ENCODE assay signal across 13 cellular contexts in genomic region chr10:51092402-51092801, GRCh38. TPM values are rescaled to one million over a fixed set of nuclear protein-coding genes. Genes with fewer than 3 reads are reported as not detected.
DNase-seq lines count a peak whose midpoint lies in the region; ATAC-seq, FAIRE-seq and TF ChIP-seq lines count a peak whose summit lies in the region.
"Had no signal": no experiment of that assay in that cellular context is flagged by ENCODE, and none has a peak within 500 bp of the region (broad histone marks: within the 10 kb centered on the region; RNA-seq: fewer than 3 reads in every experiment).

No MANE protein-coding gene starts in this region.

- no peak for TF ChIP-seq EP300 in sigmoid colon (IDR thresholded peaks at IDR 0.05)

- DNase-seq in H54 (ENCODE audit: insufficient read length, low spot score) (no peak), astrocyte of the hippocampus (ENCODE audit: low read depth, low spot score) (peak; percentile 82), right cardiac atrium (peak; percentile 86 to 94 (median 87)), sigmoid colon (peak; percentile 94), NCI-H187 treated with DMSO at 0.1 percent for 48 hours (lab: John Stamatoyannopoulos, UW) (no peak)
- DNase-seq in activated T-cell treated with anti-CD3 and anti-CD28 coated beads, Interleukin-2, amount 50 U/mL, for 24 hours = no peak
- DNase-seq in activated CD8-positive, alpha-beta memory T cell treated with anti-CD3 and anti-CD28 coated beads for 24 hours = no peak
- DNase-seq: activated T-cell treated with anti-CD3 and anti-CD28 coated beads, Interleukin-2, amount 50 U/mL, for 48 hours; CD4-positive, CD25-positive, alpha-beta regulatory T cell; MV-4-11 had no signal

- ATAC-seq in right cardiac atrium (peak; percentile 87 to 93), HG03457 (IDR thresholded peaks at IDR 0.05; ENCODE audit: unreplicated experiment) (no peak)

- H3K9me3 ChIP-seq in right cardiac atrium (ENCODE audit: control insufficient read depth, low read length) (no peaks in the 10 kb centered on the region), sigmoid colon (no peaks in the 10 kb centered on the region)
- H3K9me3 ChIP-seq: vagina had no signal

- H3K27ac ChIP-seq in right cardiac atrium (ENCODE audit: low read length) (peak overlapping the region; percentile 3), sigmoid colon (peak overlapping the region; percentile 43 to 71 (median 66))
- H3K27ac ChIP-seq: vagina had no signal

- peaks cover 6% of the 10 kb centered on the region for H3K4me1 ChIP-seq in right cardiac atrium (ENCODE audit: control insufficient read depth, insufficient read depth, low read length)
- peaks cover 0 to 58% (median 41%) of the 10 kb centered on the region in 4 donors for H3K4me1 ChIP-seq in sigmoid colon

- intact Hi-C loops in right cardiac atrium (cut with DNase I) (no loop called here), sigmoid colon (cut with DNase I) (loop anchor here (5.0 kb wide), 1 partner anchor 135 kb away; no protein-coding TSS in a partner anchor)

- peak; percentile 55 for FAIRE-seq in H54 (lab: Jason Lieb, UNC)

- H3K4me3 ChIP-seq in right cardiac atrium (ENCODE audit: low read length) (no peak overlapping the region), sigmoid colon (peak overlapping the region in 1 of 4 donors; percentile 4)
- H3K4me3 ChIP-seq: vagina had no signal

- H3K4me3 Mint-ChIP-seq in activated T-cell treated with anti-CD3 and anti-CD28 coated beads, Interleukin-2, amount 50 U/mL, for 24 hours = no peak overlapping the region
- H3K4me3 Mint-ChIP-seq: CD4-positive, CD25-positive, alpha-beta regulatory T cell had no signal

- H3K9me3 Mint-ChIP-seq in activated T-cell treated with anti-CD3 and anti-CD28 coated beads, Interleukin-2, amount 50 U/mL, for 24 hours = no peaks in the 10 kb centered on the region
- H3K9me3 Mint-ChIP-seq: CD4-positive, CD25-positive, alpha-beta regulatory T cell had no signal

- WGBS in right cardiac atrium = 51% methylated on average over 2 of the region's 2 CpGs
- 67 to 71% methylated on average over 2 of the region's 2 CpGs for WGBS in sigmoid colon, 2 donors

- no peaks in the 10 kb centered on the region for H3K36me3 ChIP-seq in sigmoid colon
- H3K36me3 ChIP-seq: vagina had no signal

- no peaks in the 10 kb centered on the region for H3K4me1 Mint-ChIP-seq in activated T-cell treated with anti-CD3 and anti-CD28 coated beads, Interleukin-2, amount 50 U/mL, for 24 hours (ENCODE audit: low read depth)
- H3K4me1 Mint-ChIP-seq: CD4-positive, CD25-positive, alpha-beta regulatory T cell had no signal

- H3K36me3 Mint-ChIP-seq in activated T-cell treated with anti-CD3 and anti-CD28 coated beads, Interleukin-2, amount 50 U/mL, for 24 hours (ENCODE audit: low read depth) = no peaks in the 10 kb centered on the region
- H3K36me3 Mint-ChIP-seq: CD4-positive, CD25-positive, alpha-beta regulatory T cell had no signal

- H3K27me3 Mint-ChIP-seq in activated T-cell treated with anti-CD3 and anti-CD28 coated beads, Interleukin-2, amount 50 U/mL, for 24 hours = peaks cover under 1% of the 10 kb centered on the region
- H3K27me3 Mint-ChIP-seq: CD4-positive, CD25-positive, alpha-beta regulatory T cell had no signal

- no peak for TF ChIP-seq CTCF in sigmoid colon (IDR thresholded peaks at IDR 0.05)

- no peak overlapping the region for H3K27ac Mint-ChIP-seq in activated T-cell treated with anti-CD3 and anti-CD28 coated beads, Interleukin-2, amount 50 U/mL, for 24 hours
- H3K27ac Mint-ChIP-seq: CD4-positive, CD25-positive, alpha-beta regulatory T cell had no signal

- H3K27me3 ChIP-seq in right cardiac atrium (ENCODE audit: control insufficient read depth, insufficient read depth) = no peaks in the 10 kb centered on the region
- H3K27me3 ChIP-seq in sigmoid colon = no peaks in the 10 kb centered on the region
- H3K27me3 ChIP-seq: vagina had no signal

- TF ChIP-seq POLR2A in H54 (IDR thresholded peaks at IDR 0.05; ENCODE audit: low read depth, low read length) = no peak
- no peak for TF ChIP-seq POLR2A in sigmoid colon (IDR thresholded peaks at IDR 0.05)

RNA-seq across cellular contexts. Expression of gene PRKG1, which starts 18.1 kb away (rescaled TPM):
- total RNA-seq in right cardiac atrium (10 to 100 TPM; 45.5 to 49.9 (median 48.0) TPM), sigmoid colon (10 to 100 TPM; 60.2 to 92.9 (median 79.1) TPM)
- polyA plus RNA-seq in right cardiac atrium (16.6 TPM), sigmoid colon (1 to 10 TPM; 3.7 to 4.2 (median 4.0) TPM)
- total RNA-seq: OCI-LY7 had no signal
- polyA plus RNA-seq: CD4-positive, CD25-positive, alpha-beta regulatory T cell had no signal

Comparison
In these comparisons a context has a peak if more than half of its experiments do, and no peak if none do; other contexts are left out.
1. DNase-seq: peak in astrocyte of the hippocampus (single experiment), right cardiac atrium (3 of 3) and sigmoid colon (single experiment); none in H54 (single experiment), activated T-cell treated with anti-CD3 and anti-CD28 coated beads, Interleukin-2, amount 50 U/mL, for 24 hours (single experiment), NCI-H187 treated with DMSO at 0.1 percent for 48 hours (single experiment) and activated CD8-positive, alpha-beta memory T cell treated with anti-CD3 and anti-CD28 coated beads for 24 hours (single experiment).